ENCODE assay signal across 20 cellular contexts in the genomic region with DNA sequence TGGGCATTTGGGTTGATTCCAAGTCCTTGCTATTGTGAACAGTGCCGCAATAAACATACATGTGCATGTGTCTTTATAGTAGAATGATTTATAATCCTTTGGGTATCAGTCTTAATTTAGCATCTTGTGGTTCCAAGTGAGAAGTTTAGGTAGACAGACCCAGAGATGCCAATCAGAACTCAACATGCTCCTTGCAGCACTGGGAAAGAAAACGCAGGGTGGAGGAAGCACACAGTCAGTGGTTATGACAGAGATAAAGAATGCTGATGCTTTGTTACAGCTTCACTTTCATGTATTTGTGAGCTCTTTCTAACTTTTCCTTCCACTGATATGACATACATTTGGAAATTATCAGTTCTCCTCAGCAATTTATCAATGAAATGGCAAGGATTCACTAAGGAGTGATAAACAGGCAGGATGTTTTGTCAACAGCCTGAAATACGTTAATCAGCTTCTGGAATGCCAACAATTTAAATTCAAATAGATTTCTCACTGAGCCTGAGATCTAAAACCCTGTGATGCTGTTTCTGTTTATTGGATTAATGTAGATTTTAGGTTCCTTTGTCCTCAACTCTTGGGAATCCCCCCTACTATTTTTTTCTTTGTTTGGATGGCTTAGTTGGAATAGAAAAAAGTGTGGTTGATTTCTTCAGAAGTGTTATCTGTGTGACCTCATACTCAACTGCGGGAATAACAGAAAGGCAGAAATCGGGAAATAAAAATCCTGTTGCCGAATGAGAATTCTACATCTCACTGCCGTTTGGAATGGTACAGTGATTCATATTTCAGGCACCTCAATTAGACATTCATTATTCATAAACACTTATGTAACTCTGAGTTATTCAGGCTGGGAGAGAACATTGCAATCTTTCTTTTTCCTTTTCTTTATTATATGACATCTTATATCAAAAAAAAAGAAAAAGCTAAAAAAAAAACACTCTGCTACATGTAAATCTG.
"Had no signal": no experiment of that assay in that cellular context is flagged by ENCODE, and none has a peak within 500 bp of the region (broad histone marks: within the 10 kb centered on the region; RNA-seq: fewer than 3 reads in every experiment).

No MANE protein-coding gene starts in this region.

- H3K4me2 ChIP-seq: hepatocyte had no signal

- H3K79me2 ChIP-seq: hepatocyte had no signal

- H2AFZ ChIP-seq: hepatocyte had no signal

- H3K27ac ChIP-seq: ascending aorta, hepatocyte, psoas muscle, sigmoid colon, suprapubic skin, VCaP had no signal

- H3K27ac Mint-ChIP-seq: activated CD4-positive, alpha-beta memory T cell treated with anti-CD3 and anti-CD28 coated beads, Interleukin-2, amount 10 ng/mL, durations not matched to agents 7 days and 5 days; activated CD4-positive, alpha-beta T cell treated with anti-CD3 and anti-CD28 coated beads for 36 hours; activated naive CD8-positive, alpha-beta T cell treated with anti-CD3 and anti-CD28 coated beads, Interleukin-2, amount 10 ng/mL, durations not matched to agents 7 days and 5 days; effector memory CD8-positive, alpha-beta T cell; natural killer cell; T-cell; type B pancreatic cell had no signal

- H3K4me3 ChIP-seq: ascending aorta, hepatocyte, lung, psoas muscle, sigmoid colon, suprapubic skin had no signal

- H3K4me1 Mint-ChIP-seq: activated CD4-positive, alpha-beta memory T cell treated with anti-CD3 and anti-CD28 coated beads, Interleukin-2, amount 10 ng/mL, durations not matched to agents 7 days and 5 days; activated CD4-positive, alpha-beta T cell treated with anti-CD3 and anti-CD28 coated beads for 36 hours; activated naive CD8-positive, alpha-beta T cell treated with anti-CD3 and anti-CD28 coated beads, Interleukin-2, amount 10 ng/mL, durations not matched to agents 7 days and 5 days; natural killer cell; T-cell had no signal

- H3K4me3 Mint-ChIP-seq: activated CD4-positive, alpha-beta memory T cell treated with anti-CD3 and anti-CD28 coated beads, Interleukin-2, amount 10 ng/mL, durations not matched to agents 7 days and 5 days; activated CD4-positive, alpha-beta T cell treated with anti-CD3 and anti-CD28 coated beads for 36 hours; activated naive CD8-positive, alpha-beta T cell treated with anti-CD3 and anti-CD28 coated beads, Interleukin-2, amount 10 ng/mL, durations not matched to agents 7 days and 5 days; effector memory CD8-positive, alpha-beta T cell; natural killer cell; T-cell; type B pancreatic cell had no signal

- H3K36me3 ChIP-seq: ascending aorta, sigmoid colon, suprapubic skin had no signal

- DNase-seq: activated CD4-positive, alpha-beta memory T cell treated with anti-CD3 and anti-CD28 coated beads, Interleukin-2, amount 10 ng/mL, durations not matched to agents 7 days and 5 days; activated CD4-positive, alpha-beta T cell treated with anti-CD3 and anti-CD28 coated beads for 36 hours; activated naive CD8-positive, alpha-beta T cell treated with anti-CD3 and anti-CD28 coated beads, Interleukin-2, amount 10 ng/mL, durations not matched to agents 7 days and 5 days; activated T-cell treated with anti-CD3 and anti-CD28 coated beads, Interleukin-2, amount 50 U/mL, for 48 hours; cortex of kidney; effector memory CD8-positive, alpha-beta T cell; left colon; natural killer cell; psoas muscle; sigmoid colon; stimulated activated CD4-positive, alpha-beta T cell treated with anti-CD3 and anti-CD28 coated beads, Interleukin-12 subunit alpha, Interleukin-12 subunit beta, amount 100 ng/mL, for 4 hours; stimulated activated naive CD4-positive, alpha-beta T cell treated with Interleukin-2 at 50 U/mL for 16 hours; T-cell; T1000 had no signal

- H3K27me3 Mint-ChIP-seq: activated CD4-positive, alpha-beta memory T cell treated with anti-CD3 and anti-CD28 coated beads, Interleukin-2, amount 10 ng/mL, durations not matched to agents 7 days and 5 days; activated CD4-positive, alpha-beta T cell treated with anti-CD3 and anti-CD28 coated beads for 36 hours; activated naive CD8-positive, alpha-beta T cell treated with anti-CD3 and anti-CD28 coated beads, Interleukin-2, amount 10 ng/mL, durations not matched to agents 7 days and 5 days; effector memory CD8-positive, alpha-beta T cell; T-cell; type B pancreatic cell had no signal

- H3K9me3 ChIP-seq: psoas muscle had no signal

- H3K4me1 ChIP-seq: ascending aorta, psoas muscle, sigmoid colon, suprapubic skin had no signal

- H3K36me3 Mint-ChIP-seq: activated naive CD8-positive, alpha-beta T cell treated with anti-CD3 and anti-CD28 coated beads, Interleukin-2, amount 10 ng/mL, durations not matched to agents 7 days and 5 days; T-cell; type B pancreatic cell had no signal

- ATAC-seq: activated CD4-positive, alpha-beta T cell treated with anti-CD3 and anti-CD28 coated beads for 36 hours; effector memory CD8-positive, alpha-beta T cell; left colon; natural killer cell; psoas muscle; T-cell had no signal

- H3K27me3 ChIP-seq: ascending aorta, hepatocyte, sigmoid colon, suprapubic skin had no signal
